In the genomic region with DNA sequence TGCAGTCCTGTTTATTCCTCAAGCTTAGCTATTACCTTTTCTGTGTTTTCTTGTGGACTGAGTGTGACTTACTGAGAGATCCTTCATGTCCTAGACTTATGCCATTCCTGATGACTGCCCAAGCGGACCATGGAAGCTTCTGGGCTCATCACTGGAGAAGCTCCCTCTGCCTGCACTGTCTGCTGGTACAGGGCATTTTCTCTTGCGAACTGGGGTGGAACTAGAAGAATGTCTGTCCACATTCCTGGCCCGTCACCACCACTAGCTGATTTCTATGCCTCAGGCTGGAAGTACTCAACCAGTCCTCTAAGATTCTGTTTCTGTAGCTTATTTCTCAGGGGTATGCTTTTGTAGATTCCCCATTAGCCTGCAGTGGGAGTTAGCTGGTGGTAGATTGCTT, we compare ENCODE assay signal across 1 cellular context.
TF ChIP-seq lines count a peak whose summit lies in the region.

No MANE protein-coding gene starts in this region.

TF ChIP-seq in WTC11, 78 proteins besides CTCF, POLR2A, EP300 and RAD21 (continued from another document):
- no peak for TF ChIP-seq ZNF425 (CRISPR knock-in tag; conservative IDR thresholded peaks at IDR 0.05)
- no peak for TF ChIP-seq JAZF1 (CRISPR knock-in tag; IDR thresholded peaks at IDR 0.05)
- TF ChIP-seq ATF3 (CRISPR knock-in tag; conservative IDR thresholded peaks at IDR 0.05) = no peak
- TF ChIP-seq, protein P1, sequence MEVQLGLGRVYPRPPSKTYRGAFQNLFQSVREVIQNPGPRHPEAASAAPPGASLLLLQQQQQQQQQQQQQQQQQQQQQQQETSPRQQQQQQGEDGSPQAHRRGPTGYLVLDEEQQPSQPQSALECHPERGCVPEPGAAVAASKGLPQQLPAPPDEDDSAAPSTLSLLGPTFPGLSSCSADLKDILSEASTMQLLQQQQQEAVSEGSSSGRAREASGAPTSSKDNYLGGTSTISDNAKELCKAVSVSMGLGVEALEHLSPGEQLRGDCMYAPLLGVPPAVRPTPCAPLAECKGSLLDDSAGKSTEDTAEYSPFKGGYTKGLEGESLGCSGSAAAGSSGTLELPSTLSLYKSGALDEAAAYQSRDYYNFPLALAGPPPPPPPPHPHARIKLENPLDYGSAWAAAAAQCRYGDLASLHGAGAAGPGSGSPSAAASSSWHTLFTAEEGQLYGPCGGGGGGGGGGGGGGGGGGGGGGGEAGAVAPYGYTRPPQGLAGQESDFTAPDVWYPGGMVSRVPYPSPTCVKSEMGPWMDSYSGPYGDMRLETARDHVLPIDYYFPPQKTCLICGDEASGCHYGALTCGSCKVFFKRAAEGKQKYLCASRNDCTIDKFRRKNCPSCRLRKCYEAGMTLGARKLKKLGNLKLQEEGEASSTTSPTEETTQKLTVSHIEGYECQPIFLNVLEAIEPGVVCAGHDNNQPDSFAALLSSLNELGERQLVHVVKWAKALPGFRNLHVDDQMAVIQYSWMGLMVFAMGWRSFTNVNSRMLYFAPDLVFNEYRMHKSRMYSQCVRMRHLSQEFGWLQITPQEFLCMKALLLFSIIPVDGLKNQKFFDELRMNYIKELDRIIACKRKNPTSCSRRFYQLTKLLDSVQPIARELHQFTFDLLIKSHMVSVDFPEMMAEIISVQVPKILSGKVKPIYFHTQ (CRISPR knock-in tag; IDR thresholded peaks at IDR 0.05) = no peak
- TF ChIP-seq, protein P2, sequence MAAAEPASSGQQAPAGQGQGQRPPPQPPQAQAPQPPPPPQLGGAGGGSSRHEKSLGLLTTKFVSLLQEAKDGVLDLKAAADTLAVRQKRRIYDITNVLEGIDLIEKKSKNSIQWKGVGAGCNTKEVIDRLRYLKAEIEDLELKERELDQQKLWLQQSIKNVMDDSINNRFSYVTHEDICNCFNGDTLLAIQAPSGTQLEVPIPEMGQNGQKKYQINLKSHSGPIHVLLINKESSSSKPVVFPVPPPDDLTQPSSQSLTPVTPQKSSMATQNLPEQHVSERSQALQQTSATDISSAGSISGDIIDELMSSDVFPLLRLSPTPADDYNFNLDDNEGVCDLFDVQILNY (CRISPR knock-in tag; IDR thresholded peaks at IDR 0.05) = no peak
- no peak for TF ChIP-seq ZNF416 (CRISPR knock-in tag; IDR thresholded peaks at IDR 0.05)
- no peak for TF ChIP-seq NR3C1 (CRISPR knock-in tag; conservative IDR thresholded peaks at IDR 0.05; ENCODE audit: low read depth)
- TF ChIP-seq HMGA2 (CRISPR knock-in tag; IDR thresholded peaks at IDR 0.05) = no peak
- TF ChIP-seq NR2C2 (CRISPR knock-in tag; IDR thresholded peaks at IDR 0.05) = no peak
- TF ChIP-seq, protein P3, sequence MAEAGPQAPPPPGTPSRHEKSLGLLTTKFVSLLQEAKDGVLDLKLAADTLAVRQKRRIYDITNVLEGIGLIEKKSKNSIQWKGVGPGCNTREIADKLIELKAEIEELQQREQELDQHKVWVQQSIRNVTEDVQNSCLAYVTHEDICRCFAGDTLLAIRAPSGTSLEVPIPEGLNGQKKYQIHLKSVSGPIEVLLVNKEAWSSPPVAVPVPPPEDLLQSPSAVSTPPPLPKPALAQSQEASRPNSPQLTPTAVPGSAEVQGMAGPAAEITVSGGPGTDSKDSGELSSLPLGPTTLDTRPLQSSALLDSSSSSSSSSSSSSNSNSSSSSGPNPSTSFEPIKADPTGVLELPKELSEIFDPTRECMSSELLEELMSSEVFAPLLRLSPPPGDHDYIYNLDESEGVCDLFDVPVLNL (CRISPR knock-in tag; IDR thresholded peaks at IDR 0.05; ENCODE audit: borderline replicate concordance, low read depth) = no peak
- no peak for TF ChIP-seq ZSCAN18 (CRISPR knock-in tag; IDR thresholded peaks at IDR 0.05)
TF ChIP-seq in WTC11: peak in this region for 0.
